15 cellular contexts compared by ENCODE assay signal in the genomic region with DNA sequence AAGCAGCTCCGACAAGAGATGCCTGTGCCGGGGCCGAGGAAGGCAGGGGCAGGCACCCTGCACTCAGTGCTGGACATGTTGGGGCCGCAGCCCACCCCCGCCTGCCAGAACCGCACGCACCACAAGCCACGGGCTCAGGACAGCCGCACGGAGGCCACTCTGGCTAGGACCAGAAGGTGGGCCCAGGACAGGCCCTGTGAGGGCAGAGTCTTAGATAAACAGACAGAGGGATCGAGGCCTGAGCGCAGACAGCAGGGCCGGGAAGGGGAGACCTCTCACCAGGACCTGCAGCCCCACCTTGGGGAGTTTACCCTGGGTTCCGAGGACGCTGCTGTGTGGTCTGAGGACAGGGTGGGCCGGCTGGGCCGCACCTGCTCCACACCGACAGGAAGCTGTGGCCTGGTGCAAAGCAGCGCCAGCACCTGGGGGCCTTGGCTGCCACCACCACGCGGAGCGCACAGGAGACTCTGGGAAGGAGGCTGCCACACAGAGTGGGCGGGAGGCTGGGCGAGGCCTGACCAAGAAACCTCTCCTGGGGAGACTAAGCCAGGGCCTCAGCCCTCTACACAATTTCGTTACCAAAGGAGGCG. TPM values are rescaled to one million over a fixed set of nuclear protein-coding genes. Genes with fewer than 3 reads are reported as not detected.
DNase-seq lines count a peak whose midpoint lies in the region; ATAC-seq, FAIRE-seq and TF ChIP-seq lines count a peak whose summit lies in the region.
"Had no signal": no experiment of that assay in that cellular context is flagged by ENCODE, and none has a peak within 500 bp of the region (broad histone marks: within the 10 kb centered on the region; RNA-seq: fewer than 3 reads in every experiment).

No MANE protein-coding gene starts in this region.

- H3K27me3 ChIP-seq in HepG2 (ENCODE audit: control insufficient read depth in 1 of 2, insufficient read depth in 2 of 2, low read length in 2 of 2): peaks cover 15 to 39% of the 10 kb centered on the region in 2 experiments
- H3K27me3 ChIP-seq in right lobe of liver: no peaks in the 10 kb centered on the region
- H3K27me3 ChIP-seq in Loucy (ENCODE audit: insufficient read depth, low read length, poor library complexity, severe bottlenecking): no peaks in the 10 kb centered on the region
- H3K27me3 ChIP-seq: BE2C had no signal

- no peaks in the 10 kb centered on the region for H3K36me3 ChIP-seq in HepG2 (replicated peaks in 1 of 2; ENCODE audit: control insufficient read depth in 1 of 2, insufficient read depth in 2 of 2, low read length in 2 of 2)
- no peaks in the 10 kb centered on the region for H3K36me3 ChIP-seq in right lobe of liver
- H3K36me3 ChIP-seq in Loucy (ENCODE audit: insufficient read depth, low read length): no peaks in the 10 kb centered on the region
- H3K36me3 ChIP-seq: BE2C had no signal

- peaks cover 14% of the 10 kb centered on the region; the same call in 1 of the 2 replicates for H3K9me3 ChIP-seq in HepG2 (ENCODE audit: low read length)
- H3K9me3 ChIP-seq in right lobe of liver: no peaks in the 10 kb centered on the region
- H3K9me3 ChIP-seq in Loucy (ENCODE audit: insufficient read depth, low read depth, low read length): no peaks in the 10 kb centered on the region
- H3K9me3 ChIP-seq: A549, BE2C had no signal

- H2AFZ ChIP-seq in HepG2 (ENCODE audit: low read length) (no peak overlapping the region), Loucy (ENCODE audit: low read length) (no peak overlapping the region)
- H2AFZ ChIP-seq: GM23338 had no signal

- FAIRE-seq in HepG2 (lab: Jason Lieb, UNC): no peak
- FAIRE-seq: A549, GM12878, HTR-8/SVneo had no signal

- DNase-seq in HepG2 (ENCODE audit: low spot score) (no peak), right lobe of liver (no peak), GM13977 (ENCODE audit: low spot score) (peak; percentile 40), substantia nigra (lab: John Stamatoyannopoulos, UW) (no peak), GM20000 (ENCODE audit: low spot score) (no peak), posterior cingulate gyrus (no peak)
- DNase-seq: BE2C, DMS53, H7 had no signal

- TF ChIP-seq RAD21 in HepG2 (CRISPR knock-in tag; IDR thresholded peaks at IDR 0.05): no peak

- CTCF ChIA-PET in HepG2 (lab: Yijun Ruan, JAX; ENCODE audit: low intra/inter-chr PET ratio, low total read pairs): no interaction called here

- POLR2A ChIA-PET in HepG2 (lab: Yijun Ruan, JAX): no interaction called here

- TF ChIP-seq EP300 in HepG2 (IDR thresholded peaks at IDR 0.05; ENCODE audit: low read depth in 2 of 2, low read length in 2 of 2) (no peak), HepG2 (CRISPR knock-in tag; IDR thresholded peaks at IDR 0.05; ENCODE audit: borderline replicate concordance) (no peak)

- H3K79me2 ChIP-seq in HepG2 (ENCODE audit: insufficient read depth, low read length) (no peaks in the 10 kb centered on the region), Loucy (ENCODE audit: insufficient read depth, low read length) (no peaks in the 10 kb centered on the region)

- in situ Hi-C loops in HepG2 (cut with HindIII; ENCODE audit: extremely low pct_ligation_motif_present, low pct_unique_long_range_greater_than_20kb): no loop called here
- in situ Hi-C loops in GM13977 (cut with MboI; ENCODE audit: low pct_unique_long_range_greater_than_20kb, low sequenced_read_pairs, unreplicated experiment): no loop called here

- ATAC-seq in HepG2: peak; percentile 6; the same call in 2 of the 3 replicates
- no peak for ATAC-seq in right lobe of liver
- ATAC-seq: GM23338 had no signal

- WGBS in HepG2 (ENCODE audit: low lambda C conversion rate): 38% methylated on average over 24 of the region's 26 CpGs
- 90% methylated on average over 2 of the region's 26 CpGs for WGBS in right lobe of liver (ENCODE audit: insufficient coverage, low coverage, low lambda C conversion rate, missing lambda C conversion rate)

- H3K9ac ChIP-seq in HepG2 (ENCODE audit: insufficient read depth, low read depth, low read length): no peak overlapping the region
- H3K9ac ChIP-seq in Loucy (ENCODE audit: low read depth, low read length, poor library complexity, severe bottlenecking): no peak overlapping the region

- no peaks in the 10 kb centered on the region for H3K9me2 ChIP-seq in Loucy (replicated peaks; ENCODE audit: low read depth, low read length)

- H3K27ac ChIP-seq in HepG2 (ENCODE audit: extremely low read length, insufficient read depth, low read length) (no peak overlapping the region), right lobe of liver (no peak overlapping the region), substantia nigra (ENCODE audit: low read depth, low read length, poor library complexity, severe bottlenecking) (no peak overlapping the region)
- H3K27ac ChIP-seq: A549 had no signal

- H3K4me2 ChIP-seq in HepG2 (ENCODE audit: low read depth, low read length): no peak overlapping the region
- peak overlapping the region; percentile 85 for H3K4me2 ChIP-seq in Loucy (ENCODE audit: low read depth, low read length, poor library complexity, severe bottlenecking)
- H3K4me2 ChIP-seq: A549, GM23338 had no signal

- no peak for TF ChIP-seq CTCF in HepG2 (CRISPR knock-in tag; IDR thresholded peaks at IDR 0.05)
- no peak for TF ChIP-seq CTCF in right lobe of liver (IDR thresholded peaks at IDR 0.05)
- TF ChIP-seq CTCF in GM13977 (IDR thresholded peaks at IDR 0.05; ENCODE audit: extremely low read depth, insufficient read depth, missing control alignments): no peak
- no peak for TF ChIP-seq CTCF in Loucy (conservative IDR thresholded peaks at IDR 0.05; ENCODE audit: low read length)
- no peak for TF ChIP-seq CTCF in GM20000 (IDR thresholded peaks at IDR 0.05; ENCODE audit: extremely low read depth, missing control alignments)

- H4K20me1 ChIP-seq in HepG2 (ENCODE audit: insufficient read depth, low read length) (0 out of 2 replicates have a peak, but pooled peaks cover 4% of the 10 kb centered on the region), Loucy (ENCODE audit: insufficient read depth, low read length, poor library complexity, severe bottlenecking) (no peaks in the 10 kb centered on the region)

- 0 out of 2 replicates have a peak, but pooled peaks cover 6% of the 10 kb centered on the region for H3F3A ChIP-seq in Loucy (ENCODE audit: low read depth)

- intact Hi-C loops in HepG2 (cut with micrococcal nuclease; ENCODE audit: unreplicated experiment): no loop called here
- intact Hi-C loops in right lobe of liver (cut with DNase I): no loop called here
- intact Hi-C loops in posterior cingulate gyrus (cut with DNase I): no loop called here

- TF ChIP-seq POLR2A in HepG2 (IDR thresholded peaks at IDR 0.05; ENCODE audit: insufficient read depth in 1 of 2, low read depth in 2 of 2, low read length in 2 of 2) (no peak), right lobe of liver (IDR thresholded peaks at IDR 0.05) (no peak)

- H3K4me1 ChIP-seq in HepG2 (ENCODE audit: insufficient read depth, low read length) (no peaks in the 10 kb centered on the region), right lobe of liver (no peaks in the 10 kb centered on the region), Loucy (ENCODE audit: insufficient read depth, low read length, poor library complexity, severe bottlenecking) (peaks cover 26% of the 10 kb centered on the region)
- H3K4me1 ChIP-seq: A549 had no signal

- H3K4me3 ChIP-seq in HepG2 (replicated peaks in 1 of 3; ENCODE audit: insufficient read depth in 1 of 3, low read depth in 2 of 3, low read length in 3 of 3): no peak overlapping the region
- no peak overlapping the region for H3K4me3 ChIP-seq in right lobe of liver
- H3K4me3 ChIP-seq in Loucy (ENCODE audit: low read length, poor library complexity, severe bottlenecking): no peak overlapping the region
- H3K4me3 ChIP-seq: A549, GM12878, GM23338 had no signal

- no TSS peak for BruUV-seq in HepG2 (replicated peaks; lab: Mats Ljungman, UMichigan)

RNA-seq across cellular contexts. Expression of a gene that starts 32.0 kb away (rescaled TPM):
- not detected in 2 replicates for total RNA-seq in HepG2 (2016; rRNA removed; fragmentation: Illumina TruSeq; extraction: Trizol)
- total RNA-seq in HepG2 (2016; cell fraction: cytosol; rRNA removed; fragmentation: Illumina TruSeq; extraction: Trizol; ENCODE audit: low read depth): not detected in 2 replicates
- not detected in 2 replicates for total RNA-seq in HepG2 (2016; cell fraction: insoluble cytoplasmic fraction; rRNA removed; fragmentation: Illumina TruSeq; extraction: Trizol)
- not detected in 2 replicates for total RNA-seq in HepG2 (2016; cell fraction: membrane; rRNA removed; fragmentation: Illumina TruSeq; extraction: Trizol)
- not detected in 2 replicates for total RNA-seq in HepG2 (2016; cell fraction: nucleus; rRNA removed; fragmentation: Illumina TruSeq; extraction: Trizol)
- not detected in 2 replicates for polyA plus RNA-seq in HepG2 (2011; rRNA removed)
- polyA plus RNA-seq in HepG2 (2011; cell fraction: cytosol; rRNA removed): not detected in 2 replicates
- 0.03 and 0.10 TPM in 2 replicates for polyA plus RNA-seq in HepG2 (2011; cell fraction: nucleus; rRNA removed)
- not detected in 2 replicates for polyA plus RNA-seq in HepG2 (2012)
- not detected in 2 replicates for polyA plus RNA-seq in HepG2 (2016; cell fraction: cytosol; fragmentation: Illumina TruSeq; extraction: Trizol; ENCODE audit: low read depth)
- polyA plus RNA-seq in HepG2 (2016; cell fraction: insoluble cytoplasmic fraction; fragmentation: Illumina TruSeq; extraction: Trizol; ENCODE audit: low read depth): not detected in 2 replicates
- polyA plus RNA-seq in HepG2 (2016; cell fraction: membrane; fragmentation: Illumina TruSeq; extraction: Trizol; ENCODE audit: low read depth): not detected in 2 replicates
- not detected in 2 replicates for polyA plus RNA-seq in HepG2 (2016; cell fraction: nucleus; fragmentation: Illumina TruSeq; extraction: Trizol; ENCODE audit: insufficient read depth, low read depth)
- 0.02 and 1.2 TPM in 2 replicates for polyA minus RNA-seq in HepG2 (2011; rRNA and poly(A)+ RNA removed; ENCODE audit: low replicate concordance)
- polyA minus RNA-seq in HepG2 (2011; cell fraction: cytosol; rRNA and poly(A)+ RNA removed): not detected in 2 replicates
- polyA minus RNA-seq in HepG2 (2011; cell fraction: nucleus; rRNA and poly(A)+ RNA removed): not detected in 2 replicates
- total RNA-seq in right lobe of liver: not detected
- polyA plus RNA-seq: AG04450 had no signal

RNA-seq across cellular contexts. Expression of a gene that starts 58.4 kb away (rescaled TPM):
- 0.36 and 0.44 TPM in 2 replicates for total RNA-seq in HepG2 (2016; rRNA removed; fragmentation: Illumina TruSeq; extraction: Trizol)
- total RNA-seq in HepG2 (2016; cell fraction: cytosol; rRNA removed; fragmentation: Illumina TruSeq; extraction: Trizol; ENCODE audit: low read depth): 0.51 TPM in 1 of 2 replicates, not detected in the other
- total RNA-seq in HepG2 (2016; cell fraction: insoluble cytoplasmic fraction; rRNA removed; fragmentation: Illumina TruSeq; extraction: Trizol): 0.18 and 0.37 TPM in 2 replicates
- total RNA-seq in HepG2 (2016; cell fraction: membrane; rRNA removed; fragmentation: Illumina TruSeq; extraction: Trizol): 0.90 and 1.00 TPM in 2 replicates
- total RNA-seq in HepG2 (2016; cell fraction: nucleus; rRNA removed; fragmentation: Illumina TruSeq; extraction: Trizol): 0.22 and 0.47 TPM in 2 replicates
- 0.87 and 1.8 TPM in 2 replicates for polyA plus RNA-seq in HepG2 (2011; rRNA removed)
- 1.6 and 1.7 TPM in 2 replicates for polyA plus RNA-seq in HepG2 (2011; cell fraction: cytosol; rRNA removed)
- polyA plus RNA-seq in HepG2 (2011; cell fraction: nucleus; rRNA removed): 2.6 and 2.9 TPM in 2 replicates
- polyA plus RNA-seq in HepG2 (2012): 1.0 and 4.0 TPM in 2 replicates
- polyA plus RNA-seq in HepG2 (2016; cell fraction: cytosol; fragmentation: Illumina TruSeq; extraction: Trizol; ENCODE audit: low read depth): 0.58 and 0.81 TPM in 2 replicates
- 0.54 and 1.5 TPM in 2 replicates for polyA plus RNA-seq in HepG2 (2016; cell fraction: insoluble cytoplasmic fraction; fragmentation: Illumina TruSeq; extraction: Trizol; ENCODE audit: low read depth)
- polyA plus RNA-seq in HepG2 (2016; cell fraction: membrane; fragmentation: Illumina TruSeq; extraction: Trizol; ENCODE audit: low read depth): 0.81 and 1.1 TPM in 2 replicates
- 1.2 and 1.5 TPM in 2 replicates for polyA plus RNA-seq in HepG2 (2016; cell fraction: nucleus; fragmentation: Illumina TruSeq; extraction: Trizol; ENCODE audit: insufficient read depth, low read depth)
- 1.4 and 21.5 TPM in 2 replicates for polyA minus RNA-seq in HepG2 (2011; rRNA and poly(A)+ RNA removed; ENCODE audit: low replicate concordance)
- 1.1 and 3.3 TPM in 2 replicates for polyA minus RNA-seq in HepG2 (2011; cell fraction: cytosol; rRNA and poly(A)+ RNA removed)
- polyA minus RNA-seq in HepG2 (2011; cell fraction: nucleus; rRNA and poly(A)+ RNA removed): 0.75 and 1.0 TPM in 2 replicates
- total RNA-seq in right lobe of liver: 100 to 1,000 TPM in 2 of 6 experiments, 1 to 10 TPM in 1, under 1 TPM in 3; 0.22 to 153 (median 1.0) TPM
- polyA plus RNA-seq: GM12878 had no signal
